8 cellular contexts compared by ENCODE assay signal in the genomic region with DNA sequence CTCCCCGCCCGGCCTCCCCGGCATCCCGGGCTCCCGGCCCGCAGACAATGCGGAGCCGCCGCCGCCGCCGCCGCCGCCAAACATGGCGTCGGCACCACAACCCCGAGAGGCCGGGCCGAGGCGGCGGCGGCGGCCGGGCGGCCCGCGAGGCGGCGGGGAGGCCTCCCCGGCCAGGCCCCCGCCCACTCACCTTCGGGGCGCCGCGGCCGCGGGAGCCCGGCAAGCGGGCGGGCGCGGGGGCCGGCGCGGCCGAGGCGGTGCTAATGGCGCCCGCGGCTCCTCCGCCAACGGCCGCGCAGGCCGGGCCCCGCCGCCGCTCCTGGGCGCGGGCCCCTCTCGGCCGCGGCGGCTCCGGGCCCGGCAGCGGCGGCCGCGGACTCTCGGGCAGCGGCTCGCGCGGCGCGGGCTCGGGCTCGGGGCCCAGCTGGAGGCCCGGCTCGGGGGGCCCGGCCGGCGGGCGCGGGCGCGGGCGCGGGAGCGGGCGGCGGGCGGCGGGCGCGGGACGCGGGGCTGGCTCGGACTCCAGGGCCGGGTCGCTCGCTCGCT. TPM values are rescaled to one million over a fixed set of nuclear protein-coding genes. Genes with fewer than 3 reads are reported as not detected.
DNase-seq lines count a peak whose midpoint lies in the region; ATAC-seq lines count a peak whose summit lies in the region.

No MANE protein-coding gene starts in this region.

- peak overlapping the region; percentile 86 for H3K27ac ChIP-seq in muscle layer of colon (ENCODE audit: low read depth, low read length)

- H3K4me3 ChIP-seq in muscle layer of colon (ENCODE audit: low read depth in 1 of 2, low read length in 2 of 2), result peak overlapping the region in 1 of 2 donors; percentile 70

- no peaks in the 10 kb centered on the region for H3K27me3 ChIP-seq in muscle layer of colon (ENCODE audit: control insufficient read depth in 1 of 2, insufficient read depth in 2 of 2, low read length in 2 of 2)

- peaks cover 16% of the 10 kb centered on the region for H3K36me3 ChIP-seq in muscle layer of colon (ENCODE audit: insufficient read depth, low read length)

- no peaks in the 10 kb centered on the region for H3K9me3 ChIP-seq in muscle layer of colon (ENCODE audit: low read length)

- H3K4me1 Mint-ChIP-seq in central memory CD8-positive, alpha-beta T cell, result peaks cover 38% of the 10 kb centered on the region

- peaks cover 18% of the 10 kb centered on the region for H3K4me1 ChIP-seq in muscle layer of colon (ENCODE audit: insufficient read depth, low read length)

- H3K27ac Mint-ChIP-seq in central memory CD8-positive, alpha-beta T cell (ENCODE audit: low read depth), result no peak overlapping the region

- H3K9ac ChIP-seq in muscle layer of colon (ENCODE audit: low read length), result no peak overlapping the region

- no peaks in the 10 kb centered on the region for H3K27me3 Mint-ChIP-seq in central memory CD8-positive, alpha-beta T cell

- peaks cover 40% of the 10 kb centered on the region for H3K36me3 Mint-ChIP-seq in central memory CD8-positive, alpha-beta T cell (ENCODE audit: insufficient read depth)

- no peaks in the 10 kb centered on the region for H3K9me3 Mint-ChIP-seq in central memory CD8-positive, alpha-beta T cell

- peak; percentile 33 for DNase-seq in ELR (ENCODE audit: low read depth)
- peak; percentile 14 for DNase-seq in LHCN-M2 (ENCODE audit: low read depth)
- no peak for DNase-seq in central memory CD8-positive, alpha-beta T cell (ENCODE audit: low spot score in 2 of 2)
- no peak for DNase-seq in iPS-NIHi11 (ENCODE audit: low spot score)
- DNase-seq in middle frontal gyrus (ENCODE audit: extremely low spot score, low spot score), result no peak
- no peak for DNase-seq in MV-4-11 (lab: John Stamatoyannopoulos, UW)
- DNase-seq in effector CD4-positive, alpha-beta T cell, result no peak

- peak; percentile 6 for ATAC-seq in central memory CD8-positive, alpha-beta T cell (replicated peaks; ENCODE audit: extremely low read depth, poor library complexity, severe bottlenecking)

- peak overlapping the region; percentile 94 for H3K4me3 Mint-ChIP-seq in central memory CD8-positive, alpha-beta T cell

RNA-seq across cellular contexts. Expression of gene BRD1, which starts 0.3 kb away (rescaled TPM):
- 17.9 and 25.1 TPM in 2 replicates for total RNA-seq in LHCN-M2 (2014; rRNA removed)
- polyA plus RNA-seq in LHCN-M2 (2012), result 9.3 TPM

RNA-seq across cellular contexts. Expression of gene ZBED4, which starts 26.3 kb away (rescaled TPM):
- 12.4 and 13.4 TPM in 2 replicates for total RNA-seq in LHCN-M2 (2014; rRNA removed)
- 6.3 TPM for polyA plus RNA-seq in LHCN-M2 (2012)

Comparison
In these comparisons a context has a peak if more than half of its experiments do, and no peak if none do; other contexts are left out.
1. DNase-seq: peak in ELR (single experiment) and LHCN-M2 (single experiment); none in central memory CD8-positive, alpha-beta T cell (0 of 2), iPS-NIHi11 (single experiment), middle frontal gyrus (single experiment), MV-4-11 (single experiment) and effector CD4-positive, alpha-beta T cell (single experiment).